9 cellular contexts compared by ENCODE assay signal in genomic region chr12:123043536-123044001, GRCh38.
A peak's percentile ranks its signal among the peaks of the same experiment; 100 is the strongest.
DNase-seq lines count a peak whose midpoint lies in the region; ATAC-seq, FAIRE-seq and TF ChIP-seq lines count a peak whose summit lies in the region.
"Had no signal": no experiment of that assay in that cellular context is flagged by ENCODE, and none has a peak within 500 bp of the region (broad histone marks: within the 10 kb centered on the region; RNA-seq: fewer than 3 reads in every experiment).

No MANE protein-coding gene starts in this region.

- no peaks in the 10 kb centered on the region for H4K20me1 ChIP-seq in mammary epithelial cell (ENCODE audit: insufficient read depth, low read length)

- H3K9ac ChIP-seq in mammary epithelial cell (ENCODE audit: insufficient read depth, low read length): no peak overlapping the region
- H3K9ac ChIP-seq in kidney (ENCODE audit: low read length in 2 of 2): no peak overlapping the region

- no peaks in the 10 kb centered on the region for H3K36me3 ChIP-seq in mammary epithelial cell (ENCODE audit: insufficient read depth, low read length)
- H3K36me3 ChIP-seq in kidney (ENCODE audit: control insufficient read depth in 1 of 2, insufficient read depth in 2 of 2, low read length in 2 of 2): no peaks in the 10 kb centered on the region

- no peak for FAIRE-seq in kidney (lab: Jason Lieb, UNC)
- FAIRE-seq: A204.1 had no signal

- H3K79me2 ChIP-seq in mammary epithelial cell (ENCODE audit: insufficient read depth, low read length): no peaks in the 10 kb centered on the region

- no TSS peak for BruUV-seq in mammary epithelial cell (replicated peaks; lab: Mats Ljungman, UMichigan)

- no peak overlapping the region for H3K27ac ChIP-seq in mammary epithelial cell (ENCODE audit: insufficient read depth, low read depth, low read length)
- peak overlapping the region; percentile 20 to 36 for H3K27ac ChIP-seq in kidney (ENCODE audit: low read depth in 2 of 2, low read length in 2 of 2)

- peak; percentile 70 for DNase-seq in DMS 273 (lab: John Stamatoyannopoulos, UW; ENCODE audit: unreplicated experiment)
- DNase-seq in DMS 273 treated with DMSO at 0.1 percent for 48 hours (lab: John Stamatoyannopoulos, UW): no peak
- peak; percentile 79 for DNase-seq in NCI-H2107 (lab: John Stamatoyannopoulos, UW)
- peak; percentile 83 for DNase-seq in mammary epithelial cell
- peak; percentile 92 for DNase-seq in kidney
- DNase-seq in stimulated activated CD4-positive, alpha-beta T cell treated with anti-CD3 and anti-CD28 coated beads, Interleukin-15, amount 100 ng/mL, for 24 hours: peak; percentile 81

- H3K27me3 ChIP-seq in mammary epithelial cell (ENCODE audit: insufficient read depth, low read length): no peaks in the 10 kb centered on the region

- H2AFZ ChIP-seq in mammary epithelial cell (ENCODE audit: low read depth, low read length): no peak overlapping the region

- H3K4me3 ChIP-seq in mammary epithelial cell (replicated peaks in 1 of 3; ENCODE audit: insufficient read depth in 1 of 3, low read depth in 2 of 3, low read length in 3 of 3): no peak overlapping the region
- no peak overlapping the region for H3K4me3 ChIP-seq in kidney (ENCODE audit: low read length in 2 of 2)

- peaks cover 8% of the 10 kb centered on the region for H3K4me1 ChIP-seq in mammary epithelial cell (ENCODE audit: insufficient read depth, low read length)
- H3K4me1 ChIP-seq in kidney (ENCODE audit: control insufficient read depth in 1 of 2, insufficient read depth in 1 of 2, low read depth in 1 of 2, low read length in 2 of 2): peaks cover 5 to 12% of the 10 kb centered on the region in 2 donors

- H3K4me2 ChIP-seq in mammary epithelial cell (ENCODE audit: insufficient read depth, low read depth, low read length): no peak overlapping the region

- dilution Hi-C loops in mammary epithelial cell (cut with HindIII; ENCODE audit: low sequenced_read_pairs): no loop called here

- in situ Hi-C loops in mammary epithelial cell (cut with MboI; ENCODE audit: low sequenced_read_pairs in 2 of 2): loop anchor here (5.0 to 10.0 kb wide), 2 partner anchors 189 to 191 kb away; partner anchors contain the start of genes MPHOSPH9 (in 2 of the 2) and MTRFR (in 2 of the 2)

- H3K9me3 ChIP-seq in mammary epithelial cell (replicated peaks; ENCODE audit: insufficient read depth, low read length) (no peaks in the 10 kb centered on the region), kidney (ENCODE audit: control insufficient read depth in 1 of 2, low read length in 2 of 2) (no peaks in the 10 kb centered on the region)

- ATAC-seq in activated CD4-positive, CD25-positive, alpha-beta regulatory T cell treated with anti-CD3 and anti-CD28 coated beads, Interleukin-2, amount 50 U/mL, for 24 hours: peak; percentile 94 to 95
- ATAC-seq in HG03196 (IDR thresholded peaks at IDR 0.05; ENCODE audit: unreplicated experiment): no peak

- WGBS in mammary epithelial cell (ENCODE audit: low coverage, missing lambda C conversion rate): 14% methylated on average over 7 of the region's 7 CpGs

- intact Hi-C loops in mammary epithelial cell (cut with micrococcal nuclease) (loop anchor here (1.0 to 5.0 kb wide), 6 partner anchors 44 to 226 kb away; partner anchors contain the start of genes MPHOSPH9, MTRFR and PITPNM2), kidney (cut with DNase I) (loop anchor here (5.0 to 10.0 kb wide), 2 partner anchors 111 to 194 kb away; partner anchors contain the start of gene PITPNM2)

- CTCF ChIA-PET in mammary epithelial cell (lab: Charles Lee; ENCODE audit: low non-redundant PET): interaction anchor here (0.6 to 2.3 kb wide), 4 partner anchors 12 to 194 kb away, joined by 3 to 26 read pairs (median 4); partner anchors contain the start of genes MPHOSPH9 and MTRFR

- TF ChIP-seq CTCF in mammary epithelial cell (conservative IDR thresholded peaks at IDR 0.05 in 1 of 2, IDR thresholded peaks at IDR 0.05 in 1 of 2; ENCODE audit: extremely low read depth in 1 of 2, insufficient read depth in 1 of 2, low read depth in 1 of 2, low read length in 2 of 2): peak; percentile 65 to 84
- TF ChIP-seq CTCF in kidney (IDR thresholded peaks at IDR 0.05; ENCODE audit: borderline replicate concordance, extremely low read depth, insufficient read depth): peak; percentile 79
